ENCODE assay signal across 10 cellular contexts in the genomic region with DNA sequence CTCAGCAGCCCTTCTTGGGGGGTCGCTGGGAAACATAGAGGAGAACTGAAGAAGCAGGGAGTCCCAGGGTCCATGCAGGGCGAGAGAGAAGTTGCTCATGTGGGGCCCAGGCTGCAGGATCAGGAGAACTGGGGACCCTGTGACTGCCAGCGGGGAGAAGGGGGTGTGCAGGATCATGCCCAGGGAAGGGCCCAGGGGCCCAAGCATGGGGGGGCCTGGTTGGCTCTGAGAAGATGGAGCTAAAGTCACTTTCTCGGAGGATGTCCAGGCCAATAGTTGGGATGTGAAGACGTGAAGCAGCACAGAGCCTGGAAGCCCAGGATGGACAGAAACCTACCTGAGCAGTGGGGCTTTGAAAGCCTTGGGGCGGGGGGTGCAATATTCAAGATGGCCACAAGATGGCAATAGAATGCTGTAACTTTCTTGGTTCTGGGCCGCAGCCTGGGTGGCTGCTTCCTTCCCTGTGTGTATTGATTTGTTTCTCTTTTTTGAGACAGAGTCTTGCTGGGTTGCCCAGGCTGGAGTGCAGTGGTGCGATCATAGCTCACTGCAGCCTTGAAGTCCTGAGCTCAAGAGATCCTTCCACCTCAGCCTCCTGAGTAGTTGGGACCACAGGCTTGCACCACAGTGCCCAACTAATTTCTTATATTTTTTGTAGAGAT. TPM values are rescaled to one million over a fixed set of nuclear protein-coding genes. Genes with fewer than 3 reads are reported as not detected.
A peak's percentile ranks its signal among the peaks of the same experiment; 100 is the strongest.
DNase-seq lines count a peak whose midpoint lies in the region; ATAC-seq and TF ChIP-seq lines count a peak whose summit lies in the region.
"Had no signal": no experiment of that assay in that cellular context is flagged by ENCODE, and none has a peak within 500 bp of the region (broad histone marks: within the 10 kb centered on the region; RNA-seq: fewer than 3 reads in every experiment).

No MANE protein-coding gene starts in this region.

- H3K4me1 ChIP-seq in right atrium auricular region, result peaks cover 0 to 6% of the 10 kb centered on the region in 2 donors

- ATAC-seq in sciatic nerve (peak; percentile 90), HG02884 (IDR thresholded peaks at IDR 0.05; ENCODE audit: unreplicated experiment) (no peak)

- DNase-seq in NCI-H1436 (lab: John Stamatoyannopoulos, UW) (peak; percentile 54), NCI-H1436 treated with DMSO at 0.1 percent for 48 hours (lab: John Stamatoyannopoulos, UW) (no peak), NCI-H1105 treated with DMSO at 0.1 percent for 48 hours (lab: John Stamatoyannopoulos, UW) (peak; percentile 57), T-helper 2 cell (peak; percentile 32 to 78 (median 54)), amygdala (lab: John Stamatoyannopoulos, UW) (peak in 46 of 56 donors; percentile 13 to 86 (median 48)), right atrium auricular region (ENCODE audit: low spot score) (peak; percentile 80), sciatic nerve (ENCODE audit: low spot score) (peak; percentile 82)

- peak; percentile 96 to 99 for TF ChIP-seq CTCF in right atrium auricular region (IDR thresholded peaks at IDR 0.05)

- H3K36me3 ChIP-seq in right atrium auricular region, result no peaks in the 10 kb centered on the region
- H3K36me3 ChIP-seq: BLaER1 had no signal

- H3K27ac ChIP-seq in right atrium auricular region, result no peak overlapping the region
- H3K27ac ChIP-seq: BLaER1, skin epidermis had no signal

- H3K9me3 ChIP-seq in right atrium auricular region, result no peaks in the 10 kb centered on the region
- H3K9me3 ChIP-seq: BLaER1 had no signal

- H3K27me3 ChIP-seq in right atrium auricular region, result no peaks in the 10 kb centered on the region
- H3K27me3 ChIP-seq: BLaER1 had no signal

- intact Hi-C loops in sciatic nerve (cut with DNase I), result loop anchor here (10.0 kb wide), 1 partner anchor 212 kb away; no protein-coding TSS in a partner anchor

- H3K4me3 ChIP-seq in right atrium auricular region, result no peak overlapping the region
- H3K4me3 ChIP-seq: BLaER1, skin epidermis had no signal

RNA-seq across cellular contexts. Expression of a gene that starts 3.4 kb away (rescaled TPM):
- total RNA-seq in right atrium auricular region (not detected), sciatic nerve (not detected)
